1 cellular context compared by ENCODE assay signal in genomic region chr17:66495035-66495434, GRCh38.
TF ChIP-seq lines count a peak whose summit lies in the region.

No MANE protein-coding gene starts in this region.

TF ChIP-seq in K562, 482 proteins besides CTCF, POLR2A, EP300 and RAD21 (continued from another document):
- TF ChIP-seq, protein P1, sequence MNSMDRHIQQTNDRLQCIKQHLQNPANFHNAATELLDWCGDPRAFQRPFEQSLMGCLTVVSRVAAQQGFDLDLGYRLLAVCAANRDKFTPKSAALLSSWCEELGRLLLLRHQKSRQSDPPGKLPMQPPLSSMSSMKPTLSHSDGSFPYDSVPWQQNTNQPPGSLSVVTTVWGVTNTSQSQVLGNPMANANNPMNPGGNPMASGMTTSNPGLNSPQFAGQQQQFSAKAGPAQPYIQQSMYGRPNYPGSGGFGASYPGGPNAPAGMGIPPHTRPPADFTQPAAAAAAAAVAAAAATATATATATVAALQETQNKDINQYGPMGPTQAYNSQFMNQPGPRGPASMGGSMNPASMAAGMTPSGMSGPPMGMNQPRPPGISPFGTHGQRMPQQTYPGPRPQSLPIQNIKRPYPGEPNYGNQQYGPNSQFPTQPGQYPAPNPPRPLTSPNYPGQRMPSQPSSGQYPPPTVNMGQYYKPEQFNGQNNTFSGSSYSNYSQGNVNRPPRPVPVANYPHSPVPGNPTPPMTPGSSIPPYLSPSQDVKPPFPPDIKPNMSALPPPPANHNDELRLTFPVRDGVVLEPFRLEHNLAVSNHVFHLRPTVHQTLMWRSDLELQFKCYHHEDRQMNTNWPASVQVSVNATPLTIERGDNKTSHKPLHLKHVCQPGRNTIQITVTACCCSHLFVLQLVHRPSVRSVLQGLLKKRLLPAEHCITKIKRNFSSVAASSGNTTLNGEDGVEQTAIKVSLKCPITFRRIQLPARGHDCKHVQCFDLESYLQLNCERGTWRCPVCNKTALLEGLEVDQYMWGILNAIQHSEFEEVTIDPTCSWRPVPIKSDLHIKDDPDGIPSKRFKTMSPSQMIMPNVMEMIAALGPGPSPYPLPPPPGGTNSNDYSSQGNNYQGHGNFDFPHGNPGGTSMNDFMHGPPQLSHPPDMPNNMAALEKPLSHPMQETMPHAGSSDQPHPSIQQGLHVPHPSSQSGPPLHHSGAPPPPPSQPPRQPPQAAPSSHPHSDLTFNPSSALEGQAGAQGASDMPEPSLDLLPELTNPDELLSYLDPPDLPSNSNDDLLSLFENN (IDR thresholded peaks at IDR 0.05; ENCODE audit: low read depth in 2 of 2, low read length in 2 of 2): no peak
- peak; percentile 78 for TF ChIP-seq ZNF316 (IDR thresholded peaks at IDR 0.05)
